In genomic region chr7:20232848-20233247, GRCh38 we compare ENCODE assay signal across 16 cellular contexts. TPM values are rescaled to one million over a fixed set of nuclear protein-coding genes. Genes with fewer than 3 reads are reported as not detected.
A peak's percentile ranks its signal among the peaks of the same experiment; 100 is the strongest.
DNase-seq lines count a peak whose midpoint lies in the region; ATAC-seq and TF ChIP-seq lines count a peak whose summit lies in the region.
"Had no signal": no experiment of that assay in that cellular context is flagged by ENCODE, and none has a peak within 500 bp of the region (broad histone marks: within the 10 kb centered on the region; RNA-seq: fewer than 3 reads in every experiment).

No MANE protein-coding gene starts in this region.

- CTCF ChIA-PET in activated CD4-positive, alpha-beta T cell treated with anti-CD3 and anti-CD28 coated beads for 36 hours (lab: Charles Lee): no interaction called here
- CTCF ChIA-PET in activated B cell treated with CpG ODN at 0.5 μM for 24 hours (lab: Charles Lee): no interaction called here
- CTCF ChIA-PET in RWPE1 (lab: Yijun Ruan, JAX): no interaction called here

- no peak for DNase-seq in activated CD4-positive, alpha-beta T cell treated with anti-CD3 and anti-CD28 coated beads for 36 hours
- DNase-seq in activated CD4-positive, alpha-beta T cell treated with anti-CD3 and anti-CD28 coated beads, Interleukin-2, amount 50 U/mL, for 48 hours: no peak
- DNase-seq in activated B cell treated with CpG ODN at 0.5 μM for 24 hours (no peak), lower leg skin (ENCODE audit: low spot score in 2 of 2) (no peak), RWPE1 (ENCODE audit: low spot score) (no peak), breast epithelium (ENCODE audit: low spot score in 2 of 2) (no peak)
- DNase-seq: CD4-positive, CD25-positive, alpha-beta regulatory T cell; GM23248; H9; IMR-90; KBM-7 had no signal

- H3K9me3 Mint-ChIP-seq in activated CD4-positive, alpha-beta T cell treated with anti-CD3 and anti-CD28 coated beads for 36 hours (ENCODE audit: low read depth): no peaks in the 10 kb centered on the region
- no peaks in the 10 kb centered on the region for H3K9me3 Mint-ChIP-seq in activated B cell treated with CpG ODN at 0.5 μM for 24 hours
- H3K9me3 Mint-ChIP-seq in stimulated activated memory B cell treated with anti-CD40 and anti-IgM and Interleukin-4, amounts not matched to agents 10 μg/mL and 1 μg/mL and 100 μg/mL, for 72 hours: no peaks in the 10 kb centered on the region
- H3K9me3 Mint-ChIP-seq: H9 had no signal

- H3K4me3 ChIP-seq in lower leg skin (ENCODE audit: low read depth, poor library complexity, severe bottlenecking) (no peak overlapping the region), breast epithelium (no peak overlapping the region)
- H3K4me3 ChIP-seq: BLaER1 treated with 17β-estradiol and CSF1 and Interleukin-3, amounts not matched to agents 10 nM and 100 nM; GM23248 had no signal

- TF ChIP-seq POLR2A in lower leg skin (IDR thresholded peaks at IDR 0.05): no peak
- TF ChIP-seq POLR2A in breast epithelium (IDR thresholded peaks at IDR 0.05): no peak

- H3K27ac Mint-ChIP-seq in activated CD4-positive, alpha-beta T cell treated with anti-CD3 and anti-CD28 coated beads for 36 hours: no peak overlapping the region
- peak overlapping the region; percentile 25 for H3K27ac Mint-ChIP-seq in activated B cell treated with CpG ODN at 0.5 μM for 24 hours
- peak overlapping the region; percentile 67 for H3K27ac Mint-ChIP-seq in stimulated activated memory B cell treated with anti-CD40 and anti-IgM and Interleukin-4, amounts not matched to agents 10 μg/mL and 1 μg/mL and 100 μg/mL, for 72 hours
- H3K27ac Mint-ChIP-seq: CD4-positive, CD25-positive, alpha-beta regulatory T cell; H9 had no signal

- TF ChIP-seq CTCF in activated B cell treated with CpG ODN at 0.5 μM for 24 hours (IDR thresholded peaks at IDR 0.05): no peak
- no peak for TF ChIP-seq CTCF in lower leg skin (IDR thresholded peaks at IDR 0.05)
- no peak for TF ChIP-seq CTCF in RWPE1 (conservative IDR thresholded peaks at IDR 0.05; ENCODE audit: low read depth)
- no peak for TF ChIP-seq CTCF in breast epithelium (IDR thresholded peaks at IDR 0.05)

- intact Hi-C loops in activated CD4-positive, alpha-beta T cell treated with anti-CD3 and anti-CD28 coated beads for 36 hours (cut with DNase I, micrococcal nuclease): no loop called here
- intact Hi-C loops in activated B cell treated with CpG ODN at 0.5 μM for 24 hours (cut with micrococcal nuclease) (loop anchor here (1.0 to 10.0 kb wide), 3 partner anchors 13 to 1898 kb away; no protein-coding TSS in a partner anchor), lower leg skin (cut with DNase I; ENCODE audit: low total_unique reads) (no loop called here), breast epithelium (cut with DNase I; ENCODE audit: low total_unique reads) (no loop called here)

- 98 to 100% methylated on average over 1 of the region's 1 CpG for WGBS in lower leg skin, 2 donors

- H3K4me1 Mint-ChIP-seq in activated CD4-positive, alpha-beta T cell treated with anti-CD3 and anti-CD28 coated beads for 36 hours: no peaks in the 10 kb centered on the region
- peaks cover 39% of the 10 kb centered on the region for H3K4me1 Mint-ChIP-seq in activated B cell treated with CpG ODN at 0.5 μM for 24 hours
- peaks cover 35% of the 10 kb centered on the region for H3K4me1 Mint-ChIP-seq in stimulated activated memory B cell treated with anti-CD40 and anti-IgM and Interleukin-4, amounts not matched to agents 10 μg/mL and 1 μg/mL and 100 μg/mL, for 72 hours

- no peaks in the 10 kb centered on the region for H3K4me1 ChIP-seq in breast epithelium

- POLR2A ChIA-PET in activated CD4-positive, alpha-beta T cell treated with anti-CD3 and anti-CD28 coated beads for 36 hours (lab: Charles Lee): no interaction called here
- POLR2A ChIA-PET in activated B cell treated with CpG ODN at 0.5 μM for 24 hours (lab: Charles Lee) (interaction anchor here (8.3 kb wide), 1 partner anchor 14 kb away, joined by 105 read pairs; the partner anchor contains the start of gene MACC1), RWPE1 (lab: Yijun Ruan, JAX; ENCODE audit: low non-redundant PET) (no interaction called here)

- H3K4me3 Mint-ChIP-seq in activated CD4-positive, alpha-beta T cell treated with anti-CD3 and anti-CD28 coated beads for 36 hours: no peak overlapping the region
- H3K4me3 Mint-ChIP-seq in activated B cell treated with CpG ODN at 0.5 μM for 24 hours: no peak overlapping the region
- H3K4me3 Mint-ChIP-seq in stimulated activated memory B cell treated with anti-CD40 and anti-IgM and Interleukin-4, amounts not matched to agents 10 μg/mL and 1 μg/mL and 100 μg/mL, for 72 hours: no peak overlapping the region
- H3K4me3 Mint-ChIP-seq: CD4-positive, CD25-positive, alpha-beta regulatory T cell; H9 had no signal

- H3K27me3 ChIP-seq in breast epithelium: no peaks in the 10 kb centered on the region
- H3K27me3 ChIP-seq: BLaER1 treated with 17β-estradiol and CSF1 and Interleukin-3, amounts not matched to agents 10 nM and 100 nM had no signal

- no peaks in the 10 kb centered on the region for H3K36me3 ChIP-seq in breast epithelium
- H3K36me3 ChIP-seq: BLaER1 treated with 17β-estradiol and CSF1 and Interleukin-3, amounts not matched to agents 10 nM and 100 nM had no signal

- H3K9me3 ChIP-seq in breast epithelium: no peaks in the 10 kb centered on the region
- H3K9me3 ChIP-seq: BLaER1 treated with 17β-estradiol and CSF1 and Interleukin-3, amounts not matched to agents 10 nM and 100 nM had no signal

- peaks cover 23% of the 10 kb centered on the region for H3K27me3 Mint-ChIP-seq in activated CD4-positive, alpha-beta T cell treated with anti-CD3 and anti-CD28 coated beads for 36 hours
- no peaks in the 10 kb centered on the region for H3K27me3 Mint-ChIP-seq in activated B cell treated with CpG ODN at 0.5 μM for 24 hours
- no peaks in the 10 kb centered on the region for H3K27me3 Mint-ChIP-seq in stimulated activated memory B cell treated with anti-CD40 and anti-IgM and Interleukin-4, amounts not matched to agents 10 μg/mL and 1 μg/mL and 100 μg/mL, for 72 hours
- H3K27me3 Mint-ChIP-seq: CD4-positive, CD25-positive, alpha-beta regulatory T cell had no signal

- H3K27ac ChIP-seq in RWPE1 (no peak overlapping the region), breast epithelium (no peak overlapping the region)
- H3K27ac ChIP-seq: 22Rv1; BLaER1 treated with 17β-estradiol and CSF1 and Interleukin-3, amounts not matched to agents 10 nM and 100 nM; GM23248 had no signal

- ATAC-seq in activated CD4-positive, alpha-beta T cell treated with anti-CD3 and anti-CD28 coated beads for 36 hours: peak; percentile 57
- ATAC-seq in HG02759 (IDR thresholded peaks at IDR 0.05; ENCODE audit: unreplicated experiment) (peak; percentile 33), activated B cell treated with CpG ODN at 0.5 μM for 24 hours (ENCODE audit: low read depth) (no peak)
- ATAC-seq in stimulated activated memory B cell treated with anti-CD40 and anti-IgM and Interleukin-4, amounts not matched to agents 10 μg/mL and 1 μg/mL and 100 μg/mL, for 72 hours: no peak

- H3K36me3 Mint-ChIP-seq in activated CD4-positive, alpha-beta T cell treated with anti-CD3 and anti-CD28 coated beads for 36 hours (ENCODE audit: low read depth): no peaks in the 10 kb centered on the region
- no peaks in the 10 kb centered on the region for H3K36me3 Mint-ChIP-seq in activated B cell treated with CpG ODN at 0.5 μM for 24 hours (ENCODE audit: low read depth)
- H3K36me3 Mint-ChIP-seq in stimulated activated memory B cell treated with anti-CD40 and anti-IgM and Interleukin-4, amounts not matched to agents 10 μg/mL and 1 μg/mL and 100 μg/mL, for 72 hours: no peaks in the 10 kb centered on the region
- H3K36me3 Mint-ChIP-seq: CD4-positive, CD25-positive, alpha-beta regulatory T cell had no signal

RNA-seq across cellular contexts. Expression of gene MACC1, which starts 15.7 kb away (rescaled TPM):
- under 1 TPM; 0.05 to 0.09 TPM for total RNA-seq in activated CD4-positive, alpha-beta T cell treated with anti-CD3 and anti-CD28 coated beads for 36 hours
- total RNA-seq in activated B cell treated with CpG ODN at 0.5 μM for 24 hours (13.9 and 20.3 TPM in 2 replicates), lower leg skin (10 to 100 TPM; 15.4 to 18.5 (median 15.8) TPM), breast epithelium (10 to 100 TPM in 2 of 3 donors, under 1 TPM in 1; 0.32 to 39.4 (median 19.3) TPM)
- total RNA-seq: A673 had no signal

Comparison
In these comparisons a context has a peak if more than half of its experiments do, and no peak if none do; other contexts are left out.
1. ATAC-seq: peak in activated CD4-positive, alpha-beta T cell treated with anti-CD3 and anti-CD28 coated beads for 36 hours (single experiment) and HG02759 (single experiment); none in activated B cell treated with CpG ODN at 0.5 μM for 24 hours (single experiment) and stimulated activated memory B cell treated with anti-CD40 and anti-IgM and Interleukin-4, amounts not matched to agents 10 μg/mL and 1 μg/mL and 100 μg/mL, for 72 hours (single experiment).